Comparison of ENCODE assay signal across 1 cellular context in the genomic region with DNA sequence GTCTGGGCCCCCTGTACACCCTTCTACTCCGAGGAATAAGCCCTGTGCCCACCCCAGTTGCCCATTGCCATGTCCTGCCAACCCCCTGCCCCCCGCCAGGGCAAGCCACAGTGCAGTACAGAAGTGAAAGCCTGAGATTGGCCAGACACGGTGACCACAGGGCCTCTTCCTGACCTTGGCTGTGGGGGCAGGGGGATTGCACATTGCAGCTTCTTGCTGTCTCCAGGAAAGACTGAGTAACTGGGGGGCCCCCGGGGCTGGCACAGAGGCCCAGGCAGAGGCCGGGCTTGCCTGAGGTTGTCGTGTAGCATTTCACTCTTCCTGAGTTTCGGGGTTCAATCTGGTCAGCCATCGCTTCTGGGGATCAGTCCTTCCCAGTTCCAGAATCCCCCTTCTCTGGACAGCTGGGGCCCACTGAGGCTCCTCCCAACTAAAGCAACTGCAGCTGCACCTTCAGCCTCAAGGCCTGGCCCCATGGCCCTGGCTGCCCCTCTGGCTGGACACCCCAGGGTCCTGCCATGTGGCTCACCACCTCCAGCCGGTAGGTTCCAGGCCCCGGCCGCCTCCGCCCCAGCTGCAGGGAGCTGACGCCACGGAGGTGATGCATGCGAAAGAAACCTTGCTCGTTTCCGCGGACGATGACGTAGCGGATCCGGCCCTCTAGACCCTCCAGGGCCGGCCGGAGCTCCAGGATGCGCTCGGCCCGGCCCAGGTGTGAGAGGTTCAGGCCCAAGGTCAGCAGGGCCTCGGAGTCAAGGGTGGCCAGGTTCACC.
TF ChIP-seq lines count a peak whose summit lies in the region.

No MANE protein-coding gene starts in this region.

TF ChIP-seq in GM23338, 12 proteins besides CTCF, POLR2A, EP300 and RAD21:
- TF ChIP-seq ZNF331 (CRISPR knock-in tag; IDR thresholded peaks at IDR 0.05; ENCODE audit: low read depth) = no peak
- no peak for TF ChIP-seq ZNF114 (CRISPR knock-in tag; IDR thresholded peaks at IDR 0.05)
- TF ChIP-seq STAT1 (IDR thresholded peaks at IDR 0.05; ENCODE audit: unreplicated experiment) = no peak
- TF ChIP-seq ETS1 (IDR thresholded peaks at IDR 0.05) = no peak
- TF ChIP-seq NANOG (IDR thresholded peaks at IDR 0.05; ENCODE audit: borderline replicate concordance) = no peak
- TF ChIP-seq, protein P1, sequence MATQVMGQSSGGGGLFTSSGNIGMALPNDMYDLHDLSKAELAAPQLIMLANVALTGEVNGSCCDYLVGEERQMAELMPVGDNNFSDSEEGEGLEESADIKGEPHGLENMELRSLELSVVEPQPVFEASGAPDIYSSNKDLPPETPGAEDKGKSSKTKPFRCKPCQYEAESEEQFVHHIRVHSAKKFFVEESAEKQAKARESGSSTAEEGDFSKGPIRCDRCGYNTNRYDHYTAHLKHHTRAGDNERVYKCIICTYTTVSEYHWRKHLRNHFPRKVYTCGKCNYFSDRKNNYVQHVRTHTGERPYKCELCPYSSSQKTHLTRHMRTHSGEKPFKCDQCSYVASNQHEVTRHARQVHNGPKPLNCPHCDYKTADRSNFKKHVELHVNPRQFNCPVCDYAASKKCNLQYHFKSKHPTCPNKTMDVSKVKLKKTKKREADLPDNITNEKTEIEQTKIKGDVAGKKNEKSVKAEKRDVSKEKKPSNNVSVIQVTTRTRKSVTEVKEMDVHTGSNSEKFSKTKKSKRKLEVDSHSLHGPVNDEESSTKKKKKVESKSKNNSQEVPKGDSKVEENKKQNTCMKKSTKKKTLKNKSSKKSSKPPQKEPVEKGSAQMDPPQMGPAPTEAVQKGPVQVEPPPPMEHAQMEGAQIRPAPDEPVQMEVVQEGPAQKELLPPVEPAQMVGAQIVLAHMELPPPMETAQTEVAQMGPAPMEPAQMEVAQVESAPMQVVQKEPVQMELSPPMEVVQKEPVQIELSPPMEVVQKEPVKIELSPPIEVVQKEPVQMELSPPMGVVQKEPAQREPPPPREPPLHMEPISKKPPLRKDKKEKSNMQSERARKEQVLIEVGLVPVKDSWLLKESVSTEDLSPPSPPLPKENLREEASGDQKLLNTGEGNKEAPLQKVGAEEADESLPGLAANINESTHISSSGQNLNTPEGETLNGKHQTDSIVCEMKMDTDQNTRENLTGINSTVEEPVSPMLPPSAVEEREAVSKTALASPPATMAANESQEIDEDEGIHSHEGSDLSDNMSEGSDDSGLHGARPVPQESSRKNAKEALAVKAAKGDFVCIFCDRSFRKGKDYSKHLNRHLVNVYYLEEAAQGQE (IDR thresholded peaks at IDR 0.05; ENCODE audit: unreplicated experiment) = no peak
- TF ChIP-seq EZH2phosphoT487 (IDR thresholded peaks at IDR 0.05; ENCODE audit: unreplicated experiment) = no peak
- TF ChIP-seq JUNB (IDR thresholded peaks at IDR 0.05; ENCODE audit: unreplicated experiment) = no peak
- TF ChIP-seq, protein P2, sequence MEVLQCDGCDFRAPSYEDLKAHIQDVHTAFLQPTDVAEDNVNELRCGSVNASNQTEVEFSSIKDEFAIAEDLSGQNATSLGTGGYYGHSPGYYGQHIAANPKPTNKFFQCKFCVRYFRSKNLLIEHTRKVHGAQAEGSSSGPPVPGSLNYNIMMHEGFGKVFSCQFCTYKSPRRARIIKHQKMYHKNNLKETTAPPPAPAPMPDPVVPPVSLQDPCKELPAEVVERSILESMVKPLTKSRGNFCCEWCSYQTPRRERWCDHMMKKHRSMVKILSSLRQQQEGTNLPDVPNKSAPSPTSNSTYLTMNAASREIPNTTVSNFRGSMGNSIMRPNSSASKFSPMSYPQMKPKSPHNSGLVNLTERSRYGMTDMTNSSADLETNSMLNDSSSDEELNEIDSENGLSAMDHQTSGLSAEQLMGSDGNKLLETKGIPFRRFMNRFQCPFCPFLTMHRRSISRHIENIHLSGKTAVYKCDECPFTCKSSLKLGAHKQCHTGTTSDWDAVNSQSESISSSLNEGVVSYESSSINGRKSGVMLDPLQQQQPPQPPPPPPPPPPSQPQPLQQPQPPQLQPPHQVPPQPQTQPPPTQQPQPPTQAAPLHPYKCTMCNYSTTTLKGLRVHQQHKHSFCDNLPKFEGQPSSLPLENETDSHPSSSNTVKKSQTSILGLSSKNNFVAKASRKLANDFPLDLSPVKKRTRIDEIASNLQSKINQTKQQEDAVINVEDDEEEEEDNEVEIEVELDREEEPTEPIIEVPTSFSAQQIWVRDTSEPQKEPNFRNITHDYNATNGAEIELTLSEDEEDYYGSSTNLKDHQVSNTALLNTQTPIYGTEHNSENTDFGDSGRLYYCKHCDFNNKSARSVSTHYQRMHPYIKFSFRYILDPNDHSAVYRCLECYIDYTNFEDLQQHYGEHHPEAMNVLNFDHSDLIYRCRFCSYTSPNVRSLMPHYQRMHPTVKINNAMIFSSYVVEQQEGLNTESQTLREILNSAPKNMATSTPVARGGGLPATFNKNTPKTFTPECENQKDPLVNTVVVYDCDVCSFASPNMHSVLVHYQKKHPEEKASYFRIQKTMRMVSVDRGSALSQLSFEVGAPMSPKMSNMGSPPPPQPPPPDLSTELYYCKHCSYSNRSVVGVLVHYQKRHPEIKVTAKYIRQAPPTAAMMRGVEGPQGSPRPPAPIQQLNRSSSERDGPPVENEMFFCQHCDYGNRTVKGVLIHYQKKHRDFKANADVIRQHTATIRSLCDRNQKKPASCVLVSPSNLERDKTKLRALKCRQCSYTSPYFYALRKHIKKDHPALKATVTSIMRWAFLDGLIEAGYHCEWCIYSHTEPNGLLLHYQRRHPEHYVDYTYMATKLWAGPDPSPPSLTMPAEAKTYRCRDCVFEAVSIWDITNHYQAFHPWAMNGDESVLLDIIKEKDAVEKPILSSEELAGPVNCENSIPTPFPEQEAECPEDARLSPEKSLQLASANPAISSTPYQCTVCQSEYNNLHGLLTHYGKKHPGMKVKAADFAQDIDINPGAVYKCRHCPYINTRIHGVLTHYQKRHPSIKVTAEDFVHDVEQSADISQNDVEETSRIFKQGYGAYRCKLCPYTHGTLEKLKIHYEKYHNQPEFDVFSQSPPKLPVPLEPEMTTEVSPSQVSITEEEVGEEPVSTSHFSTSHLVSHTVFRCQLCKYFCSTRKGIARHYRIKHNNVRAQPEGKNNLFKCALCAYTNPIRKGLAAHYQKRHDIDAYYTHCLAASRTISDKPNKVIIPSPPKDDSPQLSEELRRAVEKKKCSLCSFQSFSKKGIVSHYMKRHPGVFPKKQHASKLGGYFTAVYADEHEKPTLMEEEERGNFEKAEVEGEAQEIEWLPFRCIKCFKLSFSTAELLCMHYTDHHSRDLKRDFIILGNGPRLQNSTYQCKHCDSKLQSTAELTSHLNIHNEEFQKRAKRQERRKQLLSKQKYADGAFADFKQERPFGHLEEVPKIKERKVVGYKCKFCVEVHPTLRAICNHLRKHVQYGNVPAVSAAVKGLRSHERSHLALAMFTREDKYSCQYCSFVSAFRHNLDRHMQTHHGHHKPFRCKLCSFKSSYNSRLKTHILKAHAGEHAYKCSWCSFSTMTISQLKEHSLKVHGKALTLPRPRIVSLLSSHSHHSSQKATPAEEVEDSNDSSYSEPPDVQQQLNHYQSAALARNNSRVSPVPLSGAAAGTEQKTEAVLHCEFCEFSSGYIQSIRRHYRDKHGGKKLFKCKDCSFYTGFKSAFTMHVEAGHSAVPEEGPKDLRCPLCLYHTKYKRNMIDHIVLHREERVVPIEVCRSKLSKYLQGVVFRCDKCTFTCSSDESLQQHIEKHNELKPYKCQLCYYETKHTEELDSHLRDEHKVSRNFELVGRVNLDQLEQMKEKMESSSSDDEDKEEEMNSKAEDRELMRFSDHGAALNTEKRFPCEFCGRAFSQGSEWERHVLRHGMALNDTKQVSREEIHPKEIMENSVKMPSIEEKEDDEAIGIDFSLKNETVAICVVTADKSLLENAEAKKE (CRISPR knock-in tag; IDR thresholded peaks at IDR 0.05) = no peak
- no peak for TF ChIP-seq CREB1 (CRISPR knock-in tag; IDR thresholded peaks at IDR 0.05; ENCODE audit: low read depth)
- TF ChIP-seq POLR2AphosphoS5 (IDR thresholded peaks at IDR 0.05; ENCODE audit: low read depth) = no peak
